8 cellular contexts compared by ENCODE assay signal in the genomic region with DNA sequence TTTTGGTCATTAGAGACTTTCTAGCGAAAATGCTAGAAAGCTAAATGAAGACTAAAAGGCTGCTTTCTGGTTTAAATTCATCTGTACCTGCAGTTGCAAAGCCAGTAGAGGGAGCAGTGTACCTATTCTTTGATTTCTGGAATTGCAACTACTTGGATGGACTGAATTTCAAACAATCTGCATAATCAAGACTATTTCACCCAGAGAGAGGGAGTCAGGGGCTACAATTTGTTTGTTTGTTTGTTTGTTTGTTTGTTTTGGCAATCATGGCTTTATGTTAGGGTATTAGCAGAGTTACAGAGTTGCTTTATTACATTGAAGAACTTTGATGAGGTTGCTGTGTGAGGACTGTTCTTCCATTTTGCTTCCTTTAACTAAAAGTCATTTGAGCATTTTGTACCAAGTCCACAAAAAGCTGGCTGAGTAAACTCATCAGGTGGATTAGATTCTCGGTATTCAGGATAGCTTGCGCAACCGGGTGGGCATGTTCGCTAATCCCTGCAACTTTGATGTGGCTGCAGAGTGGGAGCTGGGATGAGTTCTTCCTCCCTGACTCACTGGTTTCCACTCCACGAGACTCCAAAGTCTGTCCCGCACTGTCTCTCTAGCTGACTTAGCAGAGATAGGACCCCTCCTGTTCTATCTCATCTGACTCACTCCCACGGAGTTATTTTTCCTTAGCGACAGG.
DNase-seq lines count a peak whose midpoint lies in the region; ATAC-seq, FAIRE-seq and TF ChIP-seq lines count a peak whose summit lies in the region.

No MANE protein-coding gene starts in this region.

- H3K36me3 Mint-ChIP-seq in Calu3 (ENCODE audit: insufficient read depth, unreplicated experiment), result no peaks in the 10 kb centered on the region

- intact Hi-C loops in Calu3 (cut with micrococcal nuclease; ENCODE audit: unreplicated experiment), result loop anchor here (5.0 kb wide), 1 partner anchor 53 kb away; no protein-coding TSS in a partner anchor

- no TSS peak for BruUV-seq in Calu3 (replicated peaks; lab: Mats Ljungman, UMichigan)

- CTCF ChIA-PET in Calu3 (lab: Charles Lee), result interaction anchor here (0.6 to 1.4 kb wide), 3 partner anchors 33 to 891 kb away, joined by 3 to 8 read pairs (median 5); no protein-coding TSS in a partner anchor

- H3K4me1 Mint-ChIP-seq in Calu3 (ENCODE audit: low read depth, unreplicated experiment), result no peaks in the 10 kb centered on the region

- TF ChIP-seq CTCF in Calu3 (IDR thresholded peaks at IDR 0.05; ENCODE audit: unreplicated experiment), result peak; percentile 33

- no peaks in the 10 kb centered on the region for H3K27me3 Mint-ChIP-seq in Calu3 (ENCODE audit: unreplicated experiment)

- DNase-seq in Calu3, result peak; percentile 20
- DNase-seq in HS-5 (ENCODE audit: low read depth), result peak; percentile 41
- DNase-seq in RCC 7860 (ENCODE audit: low spot score), result peak; percentile 53
- DNase-seq in epidermal melanocyte (ENCODE audit: insufficient read length, low spot score), result peak; percentile 40
- DNase-seq in mucosa of gallbladder (ENCODE audit: low spot score), result peak; percentile 56
- no peak for DNase-seq in stimulated activated CD4-positive, alpha-beta T cell treated with anti-CD3 and anti-CD28 coated beads, Interleukin-1b, Interleukin-23, amount 100 ng/mL, for 48 hours
- DNase-seq in activated CD8-positive, alpha-beta memory T cell treated with anti-CD3 and anti-CD28 coated beads, Interleukin-2, amount 50 U/mL, for 48 hours, result no peak

- no peak overlapping the region for H3K4me3 Mint-ChIP-seq in Calu3 (ENCODE audit: low read depth, unreplicated experiment)

- FAIRE-seq in RCC 7860 (lab: Jason Lieb, UNC), result peak; percentile 69

- H3K9me3 Mint-ChIP-seq in Calu3 (ENCODE audit: low read depth, unreplicated experiment), result peaks cover 12% of the 10 kb centered on the region

- H3K27ac Mint-ChIP-seq in Calu3 (ENCODE audit: unreplicated experiment), result no peak overlapping the region

- no peak for ATAC-seq in GM18858 (IDR thresholded peaks at IDR 0.05; ENCODE audit: unreplicated experiment)

Comparison
In these comparisons a context has a peak if more than half of its experiments do, and no peak if none do; other contexts are left out.
1. DNase-seq: peak in Calu3 (single experiment), HS-5 (single experiment), RCC 7860 (single experiment), epidermal melanocyte (single experiment) and mucosa of gallbladder (single experiment); none in stimulated activated CD4-positive, alpha-beta T cell treated with anti-CD3 and anti-CD28 coated beads, Interleukin-1b, Interleukin-23, amount 100 ng/mL, for 48 hours (single experiment) and activated CD8-positive, alpha-beta memory T cell treated with anti-CD3 and anti-CD28 coated beads, Interleukin-2, amount 50 U/mL, for 48 hours (single experiment).